9 cellular contexts compared by ENCODE assay signal in the genomic region with DNA sequence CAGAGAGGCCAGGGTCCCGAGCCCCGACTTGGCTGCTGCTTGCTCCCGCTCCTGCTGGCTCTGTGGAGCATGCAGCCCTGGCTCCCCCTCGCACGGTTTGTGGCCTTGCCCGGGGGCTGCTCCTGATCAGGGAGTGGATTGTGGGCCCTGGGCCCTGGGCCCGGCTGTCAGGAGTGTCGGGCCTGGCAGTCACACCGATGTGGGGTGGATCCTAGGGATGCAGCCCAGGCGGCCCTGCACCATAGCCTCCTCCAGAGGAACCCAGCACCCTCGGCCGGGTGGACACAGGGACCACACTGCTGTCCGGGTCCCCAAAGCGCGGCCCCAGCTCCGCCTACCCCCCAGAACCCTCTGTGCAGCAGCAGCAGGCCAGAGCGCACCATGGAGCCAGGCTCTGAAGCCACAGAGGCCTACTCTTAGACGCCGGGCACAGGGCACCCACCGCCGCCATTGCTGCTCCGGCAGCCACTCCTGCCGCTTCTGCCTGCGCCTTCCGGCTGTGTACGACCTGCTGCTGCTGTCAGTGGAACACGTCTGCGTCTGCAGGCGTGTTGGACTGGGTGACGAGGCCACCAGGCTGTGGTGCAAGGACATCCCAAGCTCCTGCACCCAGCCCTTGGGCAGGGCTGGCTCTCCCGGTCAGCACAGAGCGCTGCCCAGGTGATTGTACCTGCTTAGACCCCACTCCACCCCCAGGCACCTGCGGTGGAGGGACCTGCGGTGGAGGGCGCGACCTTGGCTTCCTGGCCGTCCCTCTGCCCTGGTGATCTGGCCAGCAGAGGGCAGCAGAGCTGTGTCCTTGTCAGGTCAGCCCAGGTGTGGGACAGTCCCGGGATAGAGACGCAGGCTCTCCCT. TPM values are rescaled to one million over a fixed set of nuclear protein-coding genes. Genes with fewer than 3 reads are reported as not detected.
DNase-seq lines count a peak whose midpoint lies in the region; ATAC-seq and TF ChIP-seq lines count a peak whose summit lies in the region.
"Had no signal": no experiment of that assay in that cellular context is flagged by ENCODE, and none has a peak within 500 bp of the region (broad histone marks: within the 10 kb centered on the region; RNA-seq: fewer than 3 reads in every experiment).

No MANE protein-coding gene starts in this region.

- peak; percentile 71 for ATAC-seq in HG02798 (IDR thresholded peaks at IDR 0.05; ENCODE audit: poor library complexity, unreplicated experiment)
- peak; percentile 64 for ATAC-seq in Right ventricle myocardium superior (ENCODE audit: poor library complexity)
- ATAC-seq in GM18519 (IDR thresholded peaks at IDR 0.05; ENCODE audit: low FRiP score, unreplicated experiment) = no peak

- no peak for TF ChIP-seq POLR2A in prostate gland (IDR thresholded peaks at IDR 0.05)

- peaks cover 13% of the 10 kb centered on the region for H3K4me1 Mint-ChIP-seq in activated naive CD4-positive, alpha-beta T cell treated with anti-CD3 and anti-CD28 coated beads, Interleukin-2, amount 10 ng/mL, durations not matched to agents 7 days and 5 days

- peaks cover 14% of the 10 kb centered on the region for H3K36me3 Mint-ChIP-seq in activated naive CD4-positive, alpha-beta T cell treated with anti-CD3 and anti-CD28 coated beads, Interleukin-2, amount 10 ng/mL, durations not matched to agents 7 days and 5 days

- no peaks in the 10 kb centered on the region for H3K9me3 Mint-ChIP-seq in activated naive CD4-positive, alpha-beta T cell treated with anti-CD3 and anti-CD28 coated beads, Interleukin-2, amount 10 ng/mL, durations not matched to agents 7 days and 5 days
- H3K9me3 Mint-ChIP-seq: dendritic cell treated with granulocyte-macrophage colony-stimulating factor and Interleukin-4, amounts not matched to agents 40 ng/mL and 50 ng/mL, for 4 days had no signal

- H3K36me3 ChIP-seq in prostate gland = no peaks in the 10 kb centered on the region

- no peaks in the 10 kb centered on the region for H3K27me3 Mint-ChIP-seq in activated naive CD4-positive, alpha-beta T cell treated with anti-CD3 and anti-CD28 coated beads, Interleukin-2, amount 10 ng/mL, durations not matched to agents 7 days and 5 days
- H3K27me3 Mint-ChIP-seq: dendritic cell treated with granulocyte-macrophage colony-stimulating factor and Interleukin-4, amounts not matched to agents 40 ng/mL and 50 ng/mL, for 4 days had no signal

- no peak overlapping the region for H3K27ac ChIP-seq in prostate gland

- intact Hi-C loops in Right ventricle myocardium superior (cut with DNase I) (loop anchor here (2.0 kb wide), 1 partner anchor 187 kb away; no protein-coding TSS in a partner anchor), prostate gland (cut with DNase I) (loop anchor here (2.0 to 10.0 kb wide), 4 partner anchors 177 to 485 kb away; partner anchors contain the start of gene POFUT2)

- no peaks in the 10 kb centered on the region for H3K27me3 ChIP-seq in prostate gland (replicated peaks; ENCODE audit: insufficient read depth)

- H3K4me3 ChIP-seq in prostate gland = no peak overlapping the region

- peak; percentile 94 to 95 (median 95) for TF ChIP-seq CTCF in prostate gland (IDR thresholded peaks at IDR 0.05)

- no peaks in the 10 kb centered on the region for H3K4me1 ChIP-seq in prostate gland (replicated peaks)

- in situ Hi-C loops in SK-MEL-5 (cut with HindIII; ENCODE audit: low pct_unique_long_range_greater_than_20kb, low sequenced_read_pairs) = no loop called here

- 70% methylated on average over 33 of the region's 39 CpGs for WGBS in prostate gland

- DNase-seq in DMS79 (lab: John Stamatoyannopoulos, UW) = peak; percentile 34
- DNase-seq in SK-MEL-5 (ENCODE audit: low read depth, low spot score) = peak; percentile 72
- peak; percentile 90 for DNase-seq in activated naive CD4-positive, alpha-beta T cell treated with anti-CD3 and anti-CD28 coated beads, Interleukin-2, amount 10 ng/mL, durations not matched to agents 7 days and 5 days
- peak; percentile 94 for DNase-seq in Right ventricle myocardium superior
- peak; percentile 84 for DNase-seq in prostate gland (ENCODE audit: low spot score)
- no peak for DNase-seq in COR-L47 (lab: John Stamatoyannopoulos, UW)

- CTCF ChIA-PET in activated naive CD4-positive, alpha-beta T cell treated with anti-CD3 and anti-CD28 coated beads, Interleukin-2, amount 10 ng/mL, durations not matched to agents 7 days and 5 days (lab: Charles Lee) = interaction anchor here (0.6 to 14.6 kb wide), 10 partner anchors 8 to 191 kb away, joined by 3 to 231 read pairs (median 6); no protein-coding TSS in a partner anchor

- no peak overlapping the region for H3K4me3 Mint-ChIP-seq in activated naive CD4-positive, alpha-beta T cell treated with anti-CD3 and anti-CD28 coated beads, Interleukin-2, amount 10 ng/mL, durations not matched to agents 7 days and 5 days
- H3K4me3 Mint-ChIP-seq: dendritic cell treated with granulocyte-macrophage colony-stimulating factor and Interleukin-4, amounts not matched to agents 40 ng/mL and 50 ng/mL, for 4 days had no signal

- H3K27ac Mint-ChIP-seq in activated naive CD4-positive, alpha-beta T cell treated with anti-CD3 and anti-CD28 coated beads, Interleukin-2, amount 10 ng/mL, durations not matched to agents 7 days and 5 days = peak overlapping the region; percentile 19
- H3K27ac Mint-ChIP-seq: dendritic cell treated with granulocyte-macrophage colony-stimulating factor and Interleukin-4, amounts not matched to agents 40 ng/mL and 50 ng/mL, for 4 days had no signal

- no peaks in the 10 kb centered on the region for H3K9me3 ChIP-seq in prostate gland

RNA-seq across cellular contexts. Expression of gene SLX9, which starts 9.6 kb away (rescaled TPM):
- total RNA-seq in SK-MEL-5 (2014; rRNA removed; shearing (Covaris generic)) = 27.9 and 34.9 TPM in 2 replicates
- 35.8 and 41.6 TPM in 2 replicates for polyA plus RNA-seq in SK-MEL-5 (2015; cell fraction: cytosol; rRNA removed)
- 5.6 and 19.4 TPM in 2 replicates for polyA plus RNA-seq in SK-MEL-5 (2015; cell fraction: nucleus; rRNA removed)
- total RNA-seq in Right ventricle myocardium superior = 77.4 TPM
- total RNA-seq in prostate gland = 10 to 100 TPM; 21.4 to 24.8 TPM

RNA-seq across cellular contexts. Expression of gene ITGB2, which starts 28.7 kb away (rescaled TPM):
- total RNA-seq in SK-MEL-5 (2014; rRNA removed; shearing (Covaris generic)) = 0.05 TPM in 1 of 2 replicates, not detected in the other
- polyA plus RNA-seq in SK-MEL-5 (2015; cell fraction: cytosol; rRNA removed) = 0.08 TPM in 1 of 2 replicates, not detected in the other
- not detected in 2 replicates for polyA plus RNA-seq in SK-MEL-5 (2015; cell fraction: nucleus; rRNA removed)
- total RNA-seq in Right ventricle myocardium superior (23.8 TPM), prostate gland (10 to 100 TPM; 23.1 to 56.1 TPM)

Comparison
In these comparisons a context has a peak if more than half of its experiments do, and no peak if none do; other contexts are left out.
1. RNA of gene ITGB2, which starts 28.7 kb away (total RNA-seq): 23.1 to 56.1 TPM in prostate gland and 23.8 TPM in Right ventricle myocardium superior (single experiment); 0.05 TPM in SK-MEL-5; every median in the first group is over 10 times any median in the second.